In the genomic region with DNA sequence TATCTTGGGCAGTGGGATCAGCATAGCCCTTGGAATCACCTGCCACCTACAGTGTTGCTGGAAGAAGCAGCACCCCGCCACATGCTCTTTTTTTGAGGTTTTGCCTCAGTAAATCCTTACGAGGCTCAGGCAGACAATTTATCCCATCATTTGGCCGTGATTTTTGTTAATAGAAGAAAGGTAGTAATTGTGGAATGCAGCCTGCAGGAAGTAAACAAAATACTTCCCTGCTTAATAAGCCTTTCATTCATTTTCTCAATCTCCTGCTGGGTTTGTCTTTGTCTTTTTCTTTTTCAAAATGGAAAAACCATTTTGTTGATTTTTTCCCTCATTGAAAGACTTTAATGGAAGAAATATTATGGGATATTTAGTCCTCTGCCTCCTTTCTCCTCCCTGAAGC, we compare ENCODE assay signal across 1 cellular context.
TF ChIP-seq lines count a peak whose summit lies in the region.

No MANE protein-coding gene starts in this region.

TF ChIP-seq in IMR-90, 13 proteins besides CTCF, POLR2A, EP300 and RAD21:
- TF ChIP-seq RCOR1 (IDR thresholded peaks at IDR 0.05; ENCODE audit: insufficient replicate concordance, low read length) (no peak), CEBPB (IDR thresholded peaks at IDR 0.05; ENCODE audit: low read depth, low read length) (no peak), BHLHE40 (IDR thresholded peaks at IDR 0.05; ENCODE audit: low read depth, low read length) (no peak)
- TF ChIP-seq, protein P1, sequence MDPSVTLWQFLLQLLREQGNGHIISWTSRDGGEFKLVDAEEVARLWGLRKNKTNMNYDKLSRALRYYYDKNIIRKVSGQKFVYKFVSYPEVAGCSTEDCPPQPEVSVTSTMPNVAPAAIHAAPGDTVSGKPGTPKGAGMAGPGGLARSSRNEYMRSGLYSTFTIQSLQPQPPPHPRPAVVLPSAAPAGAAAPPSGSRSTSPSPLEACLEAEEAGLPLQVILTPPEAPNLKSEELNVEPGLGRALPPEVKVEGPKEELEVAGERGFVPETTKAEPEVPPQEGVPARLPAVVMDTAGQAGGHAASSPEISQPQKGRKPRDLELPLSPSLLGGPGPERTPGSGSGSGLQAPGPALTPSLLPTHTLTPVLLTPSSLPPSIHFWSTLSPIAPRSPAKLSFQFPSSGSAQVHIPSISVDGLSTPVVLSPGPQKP (IDR thresholded peaks at IDR 0.05; ENCODE audit: borderline replicate concordance, low read depth, low read length), result no peak
